Comparison of ENCODE assay signal across 1 cellular context in the genomic region with DNA sequence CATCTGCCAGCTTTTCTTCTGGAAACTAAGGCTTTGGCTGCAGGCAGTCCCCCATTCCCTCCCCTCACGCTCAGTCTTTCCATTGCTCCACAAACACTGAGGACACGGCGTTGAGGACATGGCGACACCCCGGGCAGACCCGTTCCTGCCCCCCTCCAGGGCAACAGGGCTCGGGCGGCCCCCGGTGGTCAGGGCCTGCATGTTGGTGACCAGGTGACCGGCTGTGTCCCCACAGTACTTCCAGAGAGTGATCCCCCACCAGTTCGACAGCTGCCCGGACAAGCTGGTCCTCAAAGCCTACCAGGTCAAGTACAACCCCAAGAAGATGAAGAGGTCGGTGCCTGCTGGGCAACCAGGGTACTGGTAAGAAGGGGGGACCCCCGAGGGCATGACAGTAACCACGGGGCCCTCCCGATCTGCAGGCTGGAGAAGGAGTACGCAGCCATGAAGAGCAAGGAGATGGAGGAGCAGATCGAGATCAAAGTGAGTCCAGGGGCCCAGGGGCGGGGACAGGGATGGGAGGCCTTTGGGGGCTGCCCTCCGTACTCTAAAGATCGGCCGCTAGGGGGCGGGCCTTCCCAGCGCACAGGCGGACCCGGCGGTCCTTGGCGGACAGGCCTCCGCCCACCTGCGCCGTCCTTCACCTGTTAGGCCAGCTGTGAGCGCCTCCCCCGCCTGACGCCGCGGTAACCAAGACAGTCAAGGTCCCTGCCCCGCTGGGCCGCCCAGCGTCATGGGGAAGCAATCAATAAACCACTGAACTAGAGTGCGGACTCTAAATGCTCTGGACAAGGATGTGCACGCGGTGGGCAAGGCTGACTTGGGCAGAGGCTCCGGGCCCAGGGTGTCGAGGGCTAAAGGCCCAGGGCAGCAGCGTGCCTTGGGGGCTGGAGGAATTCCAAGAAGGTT.
TF ChIP-seq lines count a peak whose summit lies in the region.

No MANE protein-coding gene starts in this region.

TF ChIP-seq in HepG2, 621 proteins besides CTCF, POLR2A, EP300 and RAD21 (continued from another document and continues in another):
- TF ChIP-seq E2F1 (CRISPR knock-in tag; IDR thresholded peaks at IDR 0.05) (peak; percentile 69), ZNF567 (CRISPR knock-in tag; IDR thresholded peaks at IDR 0.05; ENCODE audit: borderline replicate concordance) (no peak; the same call in 1 of the 2 replicates), SMAD9 (CRISPR knock-in tag; IDR thresholded peaks at IDR 0.05) (0 out of 2 replicates have a peak, but pooled peaks have one; percentile 75), ZMAT5 (CRISPR knock-in tag; IDR thresholded peaks at IDR 0.05; ENCODE audit: borderline replicate concordance, low read depth) (no peak), NONO (IDR thresholded peaks at IDR 0.05) (no peak), NONO (CRISPR knock-in tag; conservative IDR thresholded peaks at IDR 0.05) (peak; percentile 92), RBM39 (IDR thresholded peaks at IDR 0.05; ENCODE audit: low read depth, low read length, poor library complexity, severe bottlenecking) (no peak), FOSL1 (CRISPR knock-in tag; IDR thresholded peaks at IDR 0.05; ENCODE audit: borderline replicate concordance) (peak; percentile 13; the same call in 1 of the 2 replicates), MATR3 (CRISPR knock-in tag; IDR thresholded peaks at IDR 0.05) (no peak), MIER2 (CRISPR knock-in tag; IDR thresholded peaks at IDR 0.05) (peak; percentile 75), HNF4A (CRISPR knock-in tag; IDR thresholded peaks at IDR 0.05) (peak; percentile 83), CREM (IDR thresholded peaks at IDR 0.05) (peak; percentile 20; the same call in 1 of the 2 replicates), CREM (CRISPR knock-in tag; IDR thresholded peaks at IDR 0.05) (peak; percentile 27; the same call in 1 of the 2 replicates), ZNF468 (CRISPR knock-in tag; IDR thresholded peaks at IDR 0.05) (no peak), BRF2 (CRISPR knock-in tag; IDR thresholded peaks at IDR 0.05) (peak; percentile 88; the same call in 1 of the 2 replicates), ISL2 (CRISPR knock-in tag; IDR thresholded peaks at IDR 0.05) (peak; percentile 80), RXRA (CRISPR knock-in tag; IDR thresholded peaks at IDR 0.05) (peak; percentile 93), HNRNPUL1 (IDR thresholded peaks at IDR 0.05; ENCODE audit: low read depth, low read length) (no peak), FOXK2 (IDR thresholded peaks at IDR 0.05) (no peak), REXO4 (CRISPR knock-in tag; IDR thresholded peaks at IDR 0.05; ENCODE audit: borderline replicate concordance) (no peak), KDM1A (CRISPR knock-in tag; IDR thresholded peaks at IDR 0.05) (no peak), ZNF546 (CRISPR knock-in tag; conservative IDR thresholded peaks at IDR 0.05) (no peak), ZNF10 (CRISPR knock-in tag; IDR thresholded peaks at IDR 0.05; ENCODE audit: borderline replicate concordance, low read depth) (no peak), PRDM10 (CRISPR knock-in tag; IDR thresholded peaks at IDR 0.05; ENCODE audit: low read depth) (peak; percentile 80), ZNF460 (CRISPR knock-in tag; IDR thresholded peaks at IDR 0.05; ENCODE audit: borderline replicate concordance) (peak; percentile 12; the same call in 1 of the 2 replicates), ZNF343 (CRISPR knock-in tag; IDR thresholded peaks at IDR 0.05) (peak; percentile 84; the same call in 1 of the 2 replicates), ZNF749 (CRISPR knock-in tag; IDR thresholded peaks at IDR 0.05; ENCODE audit: borderline replicate concordance) (no peak), ZNF432 (CRISPR knock-in tag; IDR thresholded peaks at IDR 0.05; ENCODE audit: borderline replicate concordance) (no peak)
- TF ChIP-seq, protein P1, sequence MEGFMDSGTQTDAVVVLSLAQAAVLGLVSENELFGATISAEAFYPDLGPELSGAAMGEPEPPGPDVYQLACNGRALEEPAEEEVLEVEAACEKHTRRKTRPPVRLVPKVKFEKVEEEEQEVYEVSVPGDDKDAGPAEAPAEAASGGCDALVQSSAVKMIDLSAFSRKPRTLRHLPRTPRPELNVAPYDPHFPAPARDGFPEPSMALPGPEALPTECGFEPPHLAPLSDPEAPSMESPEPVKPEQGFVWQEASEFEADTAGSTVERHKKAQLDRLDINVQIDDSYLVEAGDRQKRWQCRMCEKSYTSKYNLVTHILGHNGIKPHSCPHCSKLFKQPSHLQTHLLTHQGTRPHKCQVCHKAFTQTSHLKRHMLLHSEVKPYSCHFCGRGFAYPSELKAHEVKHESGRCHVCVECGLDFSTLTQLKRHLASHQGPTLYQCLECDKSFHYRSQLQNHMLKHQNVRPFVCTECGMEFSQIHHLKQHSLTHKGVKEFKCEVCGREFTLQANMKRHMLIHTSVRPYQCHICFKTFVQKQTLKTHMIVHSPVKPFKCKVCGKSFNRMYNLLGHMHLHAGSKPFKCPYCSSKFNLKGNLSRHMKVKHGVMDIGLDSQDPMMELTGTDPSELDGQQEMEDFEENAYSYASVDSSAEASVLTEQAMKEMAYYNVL (CRISPR knock-in tag; IDR thresholded peaks at IDR 0.05; ENCODE audit: borderline replicate concordance): no peak
- TF ChIP-seq, protein P2, sequence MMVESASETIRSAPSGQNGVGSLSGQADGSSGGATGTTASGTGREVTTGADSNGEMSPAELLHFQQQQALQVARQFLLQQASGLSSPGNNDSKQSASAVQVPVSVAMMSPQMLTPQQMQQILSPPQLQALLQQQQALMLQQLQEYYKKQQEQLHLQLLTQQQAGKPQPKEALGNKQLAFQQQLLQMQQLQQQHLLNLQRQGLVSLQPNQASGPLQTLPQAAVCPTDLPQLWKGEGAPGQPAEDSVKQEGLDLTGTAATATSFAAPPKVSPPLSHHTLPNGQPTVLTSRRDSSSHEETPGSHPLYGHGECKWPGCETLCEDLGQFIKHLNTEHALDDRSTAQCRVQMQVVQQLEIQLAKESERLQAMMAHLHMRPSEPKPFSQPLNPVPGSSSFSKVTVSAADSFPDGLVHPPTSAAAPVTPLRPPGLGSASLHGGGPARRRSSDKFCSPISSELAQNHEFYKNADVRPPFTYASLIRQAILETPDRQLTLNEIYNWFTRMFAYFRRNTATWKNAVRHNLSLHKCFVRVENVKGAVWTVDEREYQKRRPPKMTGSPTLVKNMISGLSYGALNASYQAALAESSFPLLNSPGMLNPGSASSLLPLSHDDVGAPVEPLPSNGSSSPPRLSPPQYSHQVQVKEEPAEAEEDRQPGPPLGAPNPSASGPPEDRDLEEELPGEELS (CRISPR knock-in tag; IDR thresholded peaks at IDR 0.05): peak; percentile 88
- TF ChIP-seq, protein P3, sequence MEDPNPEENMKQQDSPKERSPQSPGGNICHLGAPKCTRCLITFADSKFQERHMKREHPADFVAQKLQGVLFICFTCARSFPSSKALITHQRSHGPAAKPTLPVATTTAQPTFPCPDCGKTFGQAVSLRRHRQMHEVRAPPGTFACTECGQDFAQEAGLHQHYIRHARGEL (CRISPR knock-in tag; IDR thresholded peaks at IDR 0.05): peak; percentile 61; the same call in 1 of the 2 replicates
- TF ChIP-seq, protein P4, sequence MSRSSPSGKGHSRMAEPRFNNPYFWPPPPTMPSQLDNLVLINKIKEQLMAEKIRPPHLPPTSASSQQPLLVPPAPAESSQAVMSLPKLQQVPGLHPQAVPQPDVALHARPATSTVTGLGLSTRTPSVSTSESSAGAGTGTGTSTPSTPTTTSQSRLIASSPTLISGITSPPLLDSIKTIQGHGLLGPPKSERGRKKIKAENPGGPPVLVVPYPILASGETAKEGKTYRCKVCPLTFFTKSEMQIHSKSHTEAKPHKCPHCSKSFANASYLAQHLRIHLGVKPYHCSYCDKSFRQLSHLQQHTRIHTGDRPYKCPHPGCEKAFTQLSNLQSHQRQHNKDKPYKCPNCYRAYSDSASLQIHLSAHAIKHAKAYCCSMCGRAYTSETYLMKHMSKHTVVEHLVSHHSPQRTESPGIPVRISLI (CRISPR knock-in tag; IDR thresholded peaks at IDR 0.05; ENCODE audit: borderline replicate concordance): peak; percentile 28; the same call in 1 of the 2 replicates
- TF ChIP-seq, protein P5, sequence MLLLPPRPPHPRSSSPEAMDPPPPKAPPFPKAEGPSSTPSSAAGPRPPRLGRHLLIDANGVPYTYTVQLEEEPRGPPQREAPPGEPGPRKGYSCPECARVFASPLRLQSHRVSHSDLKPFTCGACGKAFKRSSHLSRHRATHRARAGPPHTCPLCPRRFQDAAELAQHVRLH (CRISPR knock-in tag; IDR thresholded peaks at IDR 0.05; ENCODE audit: borderline replicate concordance, low read depth): peak; percentile 87
- TF ChIP-seq, protein P6, sequence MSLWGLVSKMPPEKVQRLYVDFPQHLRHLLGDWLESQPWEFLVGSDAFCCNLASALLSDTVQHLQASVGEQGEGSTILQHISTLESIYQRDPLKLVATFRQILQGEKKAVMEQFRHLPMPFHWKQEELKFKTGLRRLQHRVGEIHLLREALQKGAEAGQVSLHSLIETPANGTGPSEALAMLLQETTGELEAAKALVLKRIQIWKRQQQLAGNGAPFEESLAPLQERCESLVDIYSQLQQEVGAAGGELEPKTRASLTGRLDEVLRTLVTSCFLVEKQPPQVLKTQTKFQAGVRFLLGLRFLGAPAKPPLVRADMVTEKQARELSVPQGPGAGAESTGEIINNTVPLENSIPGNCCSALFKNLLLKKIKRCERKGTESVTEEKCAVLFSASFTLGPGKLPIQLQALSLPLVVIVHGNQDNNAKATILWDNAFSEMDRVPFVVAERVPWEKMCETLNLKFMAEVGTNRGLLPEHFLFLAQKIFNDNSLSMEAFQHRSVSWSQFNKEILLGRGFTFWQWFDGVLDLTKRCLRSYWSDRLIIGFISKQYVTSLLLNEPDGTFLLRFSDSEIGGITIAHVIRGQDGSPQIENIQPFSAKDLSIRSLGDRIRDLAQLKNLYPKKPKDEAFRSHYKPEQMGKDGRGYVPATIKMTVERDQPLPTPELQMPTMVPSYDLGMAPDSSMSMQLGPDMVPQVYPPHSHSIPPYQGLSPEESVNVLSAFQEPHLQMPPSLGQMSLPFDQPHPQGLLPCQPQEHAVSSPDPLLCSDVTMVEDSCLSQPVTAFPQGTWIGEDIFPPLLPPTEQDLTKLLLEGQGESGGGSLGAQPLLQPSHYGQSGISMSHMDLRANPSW (CRISPR knock-in tag; IDR thresholded peaks at IDR 0.05; ENCODE audit: borderline replicate concordance): no peak; the same call in 1 of the 2 replicates
